ENCODE assay signal across 37 cellular contexts in genomic region chr2:733001-733400, GRCh38.
"Had no signal": no experiment of that assay in that cellular context is flagged by ENCODE, and none has a peak within 500 bp of the region (broad histone marks: within the 10 kb centered on the region; RNA-seq: fewer than 3 reads in every experiment).

No MANE protein-coding gene starts in this region.

- H3K27ac ChIP-seq: KMS-11, Peyer's patch, SJSA1, VCaP had no signal

- H3K4me3 Mint-ChIP-seq: activated B cell treated with CpG ODN at 0.5 μM for 24 hours; activated CD4-positive, alpha-beta memory T cell treated with anti-CD3 and anti-CD28 coated beads for 36 hours; activated naive CD4-positive, alpha-beta T cell treated with anti-CD3 and anti-CD28 coated beads, Interleukin-2, amount 10 ng/mL, durations not matched to agents 7 days and 5 days; activated naive CD8-positive, alpha-beta T cell; activated naive CD8-positive, alpha-beta T cell treated with anti-CD3 and anti-CD28 coated beads, Interleukin-2, amount 50 U/mL, for 24 hours; activated T-cell treated with anti-CD3 and anti-CD28 coated beads, Interleukin-2, amount 50 U/mL, for 4 hours; brain had no signal

- H3K9ac ChIP-seq: KMS-11 had no signal

- ATAC-seq: activated naive CD8-positive, alpha-beta T cell treated with anti-CD3 and anti-CD28 coated beads, Interleukin-2, amount 50 U/mL, for 24 hours; activated T-cell treated with anti-CD3 and anti-CD28 coated beads, Interleukin-2, amount 50 U/mL, for 4 hours had no signal

- H3K36me3 ChIP-seq: Peyer's patch, SJSA1 had no signal

- H3K4me2 ChIP-seq: KMS-11 had no signal

- H3K9me3 Mint-ChIP-seq: activated B cell treated with CpG ODN at 0.5 μM for 24 hours; activated CD4-positive, alpha-beta memory T cell treated with anti-CD3 and anti-CD28 coated beads for 36 hours; activated naive CD4-positive, alpha-beta T cell treated with anti-CD3 and anti-CD28 coated beads, Interleukin-2, amount 10 ng/mL, durations not matched to agents 7 days and 5 days; activated naive CD8-positive, alpha-beta T cell treated with anti-CD3 and anti-CD28 coated beads, Interleukin-2, amount 50 U/mL, for 24 hours; activated T-cell treated with anti-CD3 and anti-CD28 coated beads, Interleukin-2, amount 50 U/mL, for 4 hours; brain had no signal

- DNase-seq: activated B cell treated with CpG ODN at 0.5 μM for 24 hours; activated CD4-positive, alpha-beta memory T cell treated with anti-CD3 and anti-CD28 coated beads for 36 hours; activated CD4-positive, alpha-beta T cell treated with anti-CD3 and anti-CD28 coated beads for 4 hours; activated CD4-positive, alpha-beta T cell treated with anti-CD3 and anti-CD28 coated beads, Interleukin-2, amount 50 U/mL, for 1 hour; activated CD4-positive, CD25-positive, alpha-beta regulatory T cell treated with anti-CD3 and anti-CD28 coated beads, Interleukin-2, amount 50 U/mL, for 72 hours; activated CD8-positive, alpha-beta memory T cell treated with anti-CD3 and anti-CD28 coated beads, Interleukin-2, amount 50 U/mL, for 4 hours; activated effector memory CD4-positive, alpha-beta T cell treated with Interleukin-2 at 50 U/mL for 16 hours; activated naive CD4-positive, alpha-beta T cell treated with anti-CD3 and anti-CD28 coated beads, Interleukin-2, amount 10 ng/mL, durations not matched to agents 7 days and 5 days; activated naive CD8-positive, alpha-beta T cell treated with anti-CD3 and anti-CD28 coated beads, Interleukin-2, amount 50 U/mL, for 24 hours; activated T-cell treated with anti-CD3 and anti-CD28 coated beads for 4 hours; activated T-cell treated with anti-CD3 and anti-CD28 coated beads, Interleukin-2, amount 50 U/mL, for 4 hours; anterior cingulate cortex; caudate nucleus; MM.1S; NCI-H1092 treated with DMSO at 0.1 percent for 48 hours; NCI-H146; NCI-H187; NCI-H2029 treated with DMSO at 0.1 percent for 48 hours; NCI-H2171 treated with DMSO at 0.1 percent for 48 hours; NCI-H2227 treated with DMSO at 0.1 percent for 48 hours; NCI-H446; NCI-H510A treated with DMSO at 0.1 percent for 48 hours; NCI-H526 treated with DMSO at 0.1 percent for 48 hours; NCI-H774; Peyer's patch; RPMI8226; SHP77 treated with DMSO at 0.1 percent for 48 hours; SW 1271; T-helper 1 cell; T-helper 2 cell; T-helper 9 cell had no signal

- H3K4me3 ChIP-seq: Peyer's patch, SJSA1 had no signal

- H3K27ac Mint-ChIP-seq: activated B cell treated with CpG ODN at 0.5 μM for 24 hours; activated CD4-positive, alpha-beta memory T cell treated with anti-CD3 and anti-CD28 coated beads for 36 hours; activated naive CD4-positive, alpha-beta T cell treated with anti-CD3 and anti-CD28 coated beads, Interleukin-2, amount 10 ng/mL, durations not matched to agents 7 days and 5 days; activated naive CD8-positive, alpha-beta T cell; activated naive CD8-positive, alpha-beta T cell treated with anti-CD3 and anti-CD28 coated beads, Interleukin-2, amount 50 U/mL, for 24 hours had no signal

- H3K27me3 ChIP-seq: Peyer's patch, SJSA1 had no signal

- H3K9me3 ChIP-seq: Peyer's patch, SJSA1 had no signal

- FAIRE-seq: bronchial epithelial cell had no signal

- H3K4me1 ChIP-seq: Peyer's patch, SJSA1 had no signal

- H3K36me3 Mint-ChIP-seq: activated CD4-positive, alpha-beta memory T cell treated with anti-CD3 and anti-CD28 coated beads for 36 hours; activated naive CD4-positive, alpha-beta T cell treated with anti-CD3 and anti-CD28 coated beads, Interleukin-2, amount 10 ng/mL, durations not matched to agents 7 days and 5 days; activated naive CD8-positive, alpha-beta T cell; brain had no signal

- H3K4me1 Mint-ChIP-seq: activated naive CD4-positive, alpha-beta T cell treated with anti-CD3 and anti-CD28 coated beads, Interleukin-2, amount 10 ng/mL, durations not matched to agents 7 days and 5 days had no signal
